Comparison of ENCODE assay signal across 21 cellular contexts in genomic region chr7:11969627-11970026, GRCh38.
"Had no signal": no experiment of that assay in that cellular context is flagged by ENCODE, and none has a peak within 500 bp of the region (broad histone marks: within the 10 kb centered on the region; RNA-seq: fewer than 3 reads in every experiment).

No MANE protein-coding gene starts in this region.

- DNase-seq: activated CD4-positive, alpha-beta T cell treated with anti-CD3 and anti-CD28 coated beads, Interleukin-2, amount 50 U/mL, for 1 hour; activated CD4-positive, CD25-positive, alpha-beta regulatory T cell treated with anti-CD3 and anti-CD28 coated beads, Interleukin-2, amount 50 U/mL, for 72 hours; activated CD8-positive, alpha-beta memory T cell treated with anti-CD3 and anti-CD28 coated beads, Interleukin-2, amount 50 U/mL, for 4 hours; activated naive CD4-positive, alpha-beta T cell treated with anti-CD3 and anti-CD28 coated beads for 36 hours; activated naive CD8-positive, alpha-beta T cell treated with anti-CD3 and anti-CD28 coated beads, Interleukin-2, amount 50 U/mL, for 24 hours; activated T-cell treated with anti-CD3 and anti-CD28 coated beads, Interleukin-2, amount 50 U/mL, for 4 hours; anterior cingulate cortex; caudate nucleus; effector memory CD8-positive, alpha-beta T cell; foreskin fibroblast; islet precursor cell; lower lobe of right lung; stimulated activated CD4-positive, alpha-beta T cell treated with anti-CD3 and anti-CD28 coated beads, Interleukin-4, amount 100 ng/mL, for 24 hours; testis had no signal

- H3K27me3 ChIP-seq: hepatocyte, testis had no signal

- H3K27ac Mint-ChIP-seq: activated naive CD4-positive, alpha-beta T cell treated with anti-CD3 and anti-CD28 coated beads for 36 hours; activated naive CD8-positive, alpha-beta T cell treated with anti-CD3 and anti-CD28 coated beads, Interleukin-2, amount 50 U/mL, for 24 hours; brain; effector memory CD8-positive, alpha-beta T cell; natural killer cell treated with Interleukin-12 subunit alpha and Interleukin-12 subunit beta and Interleukin-15 and Interleukin-18, amount 100 ng/mL, for 72 hours; stimulated activated memory B cell treated with anti-CD40 and anti-IgM and Interleukin-4, amounts not matched to agents 10 μg/mL and 1 μg/mL and 100 μg/mL, for 72 hours; type B pancreatic cell had no signal

- H3K4me1 Mint-ChIP-seq: activated naive CD8-positive, alpha-beta T cell treated with anti-CD3 and anti-CD28 coated beads, Interleukin-2, amount 50 U/mL, for 24 hours; stimulated activated memory B cell treated with anti-CD40 and anti-IgM and Interleukin-4, amounts not matched to agents 10 μg/mL and 1 μg/mL and 100 μg/mL, for 72 hours had no signal

- ATAC-seq: activated naive CD8-positive, alpha-beta T cell treated with anti-CD3 and anti-CD28 coated beads, Interleukin-2, amount 50 U/mL, for 24 hours; activated T-cell treated with anti-CD3 and anti-CD28 coated beads, Interleukin-2, amount 50 U/mL, for 4 hours; effector memory CD8-positive, alpha-beta T cell; lower lobe of right lung; natural killer cell treated with Interleukin-12 subunit alpha and Interleukin-12 subunit beta and Interleukin-15 and Interleukin-18, amount 100 ng/mL, for 72 hours; sciatic nerve; stimulated activated memory B cell treated with anti-CD40 and anti-IgM and Interleukin-4, amounts not matched to agents 10 μg/mL and 1 μg/mL and 100 μg/mL, for 72 hours had no signal

- H3K36me3 Mint-ChIP-seq: brain; stimulated activated memory B cell treated with anti-CD40 and anti-IgM and Interleukin-4, amounts not matched to agents 10 μg/mL and 1 μg/mL and 100 μg/mL, for 72 hours; type B pancreatic cell had no signal

- H3K9me3 Mint-ChIP-seq: activated naive CD4-positive, alpha-beta T cell treated with anti-CD3 and anti-CD28 coated beads for 36 hours; type B pancreatic cell had no signal

- H3K4me3 Mint-ChIP-seq: activated naive CD4-positive, alpha-beta T cell treated with anti-CD3 and anti-CD28 coated beads for 36 hours; activated naive CD8-positive, alpha-beta T cell treated with anti-CD3 and anti-CD28 coated beads, Interleukin-2, amount 50 U/mL, for 24 hours; activated T-cell treated with anti-CD3 and anti-CD28 coated beads, Interleukin-2, amount 50 U/mL, for 4 hours; brain; effector memory CD8-positive, alpha-beta T cell; natural killer cell treated with Interleukin-12 subunit alpha and Interleukin-12 subunit beta and Interleukin-15 and Interleukin-18, amount 100 ng/mL, for 72 hours; stimulated activated memory B cell treated with anti-CD40 and anti-IgM and Interleukin-4, amounts not matched to agents 10 μg/mL and 1 μg/mL and 100 μg/mL, for 72 hours; type B pancreatic cell had no signal

- H3K27me3 Mint-ChIP-seq: activated naive CD8-positive, alpha-beta T cell treated with anti-CD3 and anti-CD28 coated beads, Interleukin-2, amount 50 U/mL, for 24 hours; effector memory CD8-positive, alpha-beta T cell; natural killer cell treated with Interleukin-12 subunit alpha and Interleukin-12 subunit beta and Interleukin-15 and Interleukin-18, amount 100 ng/mL, for 72 hours; stimulated activated memory B cell treated with anti-CD40 and anti-IgM and Interleukin-4, amounts not matched to agents 10 μg/mL and 1 μg/mL and 100 μg/mL, for 72 hours; type B pancreatic cell had no signal

- H3K9me3 ChIP-seq: testis had no signal

- H3K4me1 ChIP-seq: lower lobe of right lung, parathyroid adenoma, testis had no signal

- H3K36me3 ChIP-seq: lower lobe of right lung had no signal

- H3K27ac ChIP-seq: hepatocyte, lower lobe of right lung, parathyroid adenoma, testis had no signal

- H3K4me3 ChIP-seq: hepatocyte, lower lobe of right lung, testis had no signal
